In the genomic region with DNA sequence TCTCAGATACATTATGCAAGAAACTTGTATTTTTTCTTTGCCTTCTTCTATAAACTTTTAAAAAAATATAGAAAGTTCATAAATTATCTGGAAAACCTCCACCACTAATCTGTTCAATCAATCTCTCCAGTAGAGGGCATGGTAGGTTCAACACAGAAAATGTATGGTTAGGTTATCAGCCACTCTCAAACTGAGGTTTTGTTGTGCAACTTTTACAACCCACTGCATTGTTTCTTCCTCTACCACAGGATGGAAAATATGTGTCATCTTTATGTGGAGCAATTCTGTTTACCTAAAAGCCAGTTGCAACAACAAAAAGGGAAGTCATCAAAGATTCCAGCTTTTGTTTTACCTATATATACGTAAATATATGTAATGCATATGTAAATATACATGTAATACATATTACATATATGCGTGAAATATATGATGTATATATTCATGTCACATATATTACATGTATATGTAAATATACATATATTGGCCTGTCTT, we compare ENCODE assay signal across 1 cellular context.
A peak's percentile ranks its signal among the peaks of the same experiment; 100 is the strongest.
TF ChIP-seq lines count a peak whose summit lies in the region.

No MANE protein-coding gene starts in this region.

TF ChIP-seq in A549, 52 proteins besides CTCF, POLR2A, EP300 and RAD21 (continued from another document):
- TF ChIP-seq MAZ (IDR thresholded peaks at IDR 0.05; ENCODE audit: borderline replicate concordance, low read depth, low read length) (no peak), MAFK (IDR thresholded peaks at IDR 0.05; ENCODE audit: partially characterized antibody) (no peak), HES2 (IDR thresholded peaks at IDR 0.05) (0 out of 2 replicates have a peak, but pooled peaks have one; percentile 26), GATA3 (IDR thresholded peaks at IDR 0.05; ENCODE audit: borderline replicate concordance) (peak; percentile 79), POLR2AphosphoS2 (conservative IDR thresholded peaks at IDR 0.05; ENCODE audit: low read length) (no peak), NFE2L2 (conservative IDR thresholded peaks at IDR 0.05; ENCODE audit: low read length) (no peak), CHD2 (IDR thresholded peaks at IDR 0.05; ENCODE audit: low read length, partially characterized antibody) (no peak), JUNB (IDR thresholded peaks at IDR 0.05) (0 out of 2 replicates have a peak, but pooled peaks have one; percentile 16), USF2 (IDR thresholded peaks at IDR 0.05) (no peak), ATOH8 (CRISPR knock-in tag; IDR thresholded peaks at IDR 0.05; ENCODE audit: low read depth) (no peak), PHF8 (IDR thresholded peaks at IDR 0.05; ENCODE audit: borderline replicate concordance, low read depth) (no peak), CHD4 (IDR thresholded peaks at IDR 0.05; ENCODE audit: borderline replicate concordance) (no peak), CEBPB (IDR thresholded peaks at IDR 0.05) (peak; percentile 90 to 93), RNF2 (IDR thresholded peaks at IDR 0.05; ENCODE audit: borderline replicate concordance, low read depth) (no peak), FOSB (CRISPR knock-in tag; IDR thresholded peaks at IDR 0.05) (no peak), ESRRA (IDR thresholded peaks at IDR 0.05; ENCODE audit: borderline replicate concordance, low read length) (no peak), EHF (CRISPR knock-in tag; IDR thresholded peaks at IDR 0.05) (no peak), BCL3 (IDR thresholded peaks at IDR 0.05) (no peak), ZNF302 (CRISPR knock-in tag; IDR thresholded peaks at IDR 0.05) (no peak), FOXS1 (CRISPR knock-in tag; IDR thresholded peaks at IDR 0.05) (no peak), KDM5A (IDR thresholded peaks at IDR 0.05) (no peak), TP53 (CRISPR knock-in tag; IDR thresholded peaks at IDR 0.05) (no peak), BHLHE40 (IDR thresholded peaks at IDR 0.05; ENCODE audit: low read depth, low read length) (no peak), HOXB5 (CRISPR knock-in tag; IDR thresholded peaks at IDR 0.05) (no peak), RFX5 (IDR thresholded peaks at IDR 0.05) (no peak), CBX8 (IDR thresholded peaks at IDR 0.05) (no peak), MYC (IDR thresholded peaks at IDR 0.05; ENCODE audit: borderline replicate concordance, low read length) (no peak), ZFP36 (IDR thresholded peaks at IDR 0.05; ENCODE audit: borderline replicate concordance, partially characterized antibody) (no peak)
- TF ChIP-seq, protein P1, sequence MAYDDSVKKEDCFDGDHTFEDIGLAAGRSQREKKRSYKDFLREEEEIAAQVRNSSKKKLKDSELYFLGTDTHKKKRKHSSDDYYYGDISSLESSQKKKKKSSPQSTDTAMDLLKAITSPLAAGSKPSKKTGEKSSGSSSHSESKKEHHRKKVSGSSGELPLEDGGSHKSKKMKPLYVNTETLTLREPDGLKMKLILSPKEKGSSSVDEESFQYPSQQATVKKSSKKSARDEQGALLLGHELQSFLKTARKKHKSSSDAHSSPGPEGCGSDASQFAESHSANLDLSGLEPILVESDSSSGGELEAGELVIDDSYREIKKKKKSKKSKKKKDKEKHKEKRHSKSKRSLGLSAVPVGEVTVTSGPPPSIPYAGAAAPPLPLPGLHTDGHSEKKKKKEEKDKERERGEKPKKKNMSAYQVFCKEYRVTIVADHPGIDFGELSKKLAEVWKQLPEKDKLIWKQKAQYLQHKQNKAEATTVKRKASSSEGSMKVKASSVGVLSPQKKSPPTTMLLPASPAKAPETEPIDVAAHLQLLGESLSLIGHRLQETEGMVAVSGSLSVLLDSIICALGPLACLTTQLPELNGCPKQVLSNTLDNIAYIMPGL (CRISPR knock-in tag; IDR thresholded peaks at IDR 0.05; ENCODE audit: borderline replicate concordance): no peak
TF ChIP-seq in A549: peak in this region for 6.
